In genomic region chr19:54376610-54377009, GRCh38 we compare ENCODE assay signal across 25 cellular contexts. TPM values are rescaled to one million over a fixed set of nuclear protein-coding genes. Genes with fewer than 3 reads are reported as not detected.
DNase-seq lines count a peak whose midpoint lies in the region; ATAC-seq and TF ChIP-seq lines count a peak whose summit lies in the region.
"Had no signal": no experiment of that assay in that cellular context is flagged by ENCODE, and none has a peak within 500 bp of the region (broad histone marks: within the 10 kb centered on the region; RNA-seq: fewer than 3 reads in every experiment).

No MANE protein-coding gene starts in this region.

- H3K27ac Mint-ChIP-seq in activated naive CD8-positive, alpha-beta T cell = no peak overlapping the region
- H3K27ac Mint-ChIP-seq in activated naive CD8-positive, alpha-beta T cell treated with anti-CD3 and anti-CD28 coated beads, Interleukin-2, amount 50 U/mL, for 24 hours = no peak overlapping the region
- H3K27ac Mint-ChIP-seq in activated naive CD8-positive, alpha-beta T cell treated with anti-CD3 and anti-CD28 coated beads, Interleukin-2, amount 10 ng/mL, durations not matched to agents 7 days and 5 days = peak overlapping the region; percentile 64
- peak overlapping the region; percentile 70 for H3K27ac Mint-ChIP-seq in stimulated activated naive B cell treated with anti-CD40 and anti-IgM and Interleukin-4, amounts not matched to agents 10 μg/mL and 1 μg/mL and 100 μg/mL, for 72 hours
- H3K27ac Mint-ChIP-seq: activated naive CD4-positive, alpha-beta T cell treated with anti-CD3 and anti-CD28 coated beads for 36 hours; mesothelial cell of epicardium had no signal

- peaks cover 5% of the 10 kb centered on the region for H3K9me3 Mint-ChIP-seq in activated naive CD8-positive, alpha-beta T cell (ENCODE audit: low read depth)
- H3K9me3 Mint-ChIP-seq in activated naive CD8-positive, alpha-beta T cell treated with anti-CD3 and anti-CD28 coated beads, Interleukin-2, amount 50 U/mL, for 24 hours = no peaks in the 10 kb centered on the region
- peaks cover 10% of the 10 kb centered on the region for H3K9me3 Mint-ChIP-seq in activated naive CD8-positive, alpha-beta T cell treated with anti-CD3 and anti-CD28 coated beads, Interleukin-2, amount 10 ng/mL, durations not matched to agents 7 days and 5 days
- peaks cover 5 to 8% of the 10 kb centered on the region in 2 donors for H3K9me3 Mint-ChIP-seq in stimulated activated naive B cell treated with anti-CD40 and anti-IgM and Interleukin-4, amounts not matched to agents 10 μg/mL and 1 μg/mL and 100 μg/mL, for 72 hours

- peak overlapping the region; percentile 97 for H3K27ac ChIP-seq in HL-60 (replicated peaks)
- H3K27ac ChIP-seq: suprapubic skin, uterus had no signal

- no peak for DNase-seq in activated naive CD8-positive, alpha-beta T cell treated with anti-CD3 and anti-CD28 coated beads, Interleukin-2, amount 50 U/mL, for 24 hours
- DNase-seq in HL-60 (ENCODE audit: low read depth in 1 of 2, low spot score in 1 of 2) = no peak
- DNase-seq in activated naive CD8-positive, alpha-beta T cell treated with anti-CD3 and anti-CD28 coated beads, Interleukin-2, amount 10 ng/mL, durations not matched to agents 7 days and 5 days = no peak
- DNase-seq in stimulated activated naive B cell treated with anti-CD40 and anti-IgM and Interleukin-4, amounts not matched to agents 10 μg/mL and 1 μg/mL and 100 μg/mL, for 72 hours = no peak
- DNase-seq in iPS-NIHi11 (ENCODE audit: low spot score) = no peak
- DNase-seq in SK-N-DZ (ENCODE audit: low spot score) = no peak
- DNase-seq: activated CD4-positive, alpha-beta T cell treated with anti-CD3 and anti-CD28 coated beads, Interleukin-2, amount 50 U/mL, for 4 hours; activated naive CD4-positive, alpha-beta T cell treated with anti-CD3 and anti-CD28 coated beads for 36 hours; activated T-cell treated with anti-CD3 and anti-CD28 coated beads, Interleukin-2, amount 50 U/mL, for 1 hour; cerebellar nuclear complex; DMS79 treated with DMSO at 0.1 percent for 48 hours; heart left ventricle; left lung; NCI-H1105 treated with DMSO at 0.1 percent for 48 hours; NCI-H2081; SHP77; uterus had no signal

- H3K4me3 ChIP-seq in HL-60 (replicated peaks; ENCODE audit: insufficient read depth, low read length) = no peak overlapping the region
- H3K4me3 ChIP-seq: sigmoid colon, suprapubic skin, uterus had no signal

- no peaks in the 10 kb centered on the region for H3K27me3 Mint-ChIP-seq in activated naive CD8-positive, alpha-beta T cell
- H3K27me3 Mint-ChIP-seq in activated naive CD8-positive, alpha-beta T cell treated with anti-CD3 and anti-CD28 coated beads, Interleukin-2, amount 50 U/mL, for 24 hours = peaks cover 37% of the 10 kb centered on the region
- peaks cover 14% of the 10 kb centered on the region for H3K27me3 Mint-ChIP-seq in activated naive CD8-positive, alpha-beta T cell treated with anti-CD3 and anti-CD28 coated beads, Interleukin-2, amount 10 ng/mL, durations not matched to agents 7 days and 5 days
- H3K27me3 Mint-ChIP-seq in stimulated activated naive B cell treated with anti-CD40 and anti-IgM and Interleukin-4, amounts not matched to agents 10 μg/mL and 1 μg/mL and 100 μg/mL, for 72 hours = no peaks in the 10 kb centered on the region

- H3K36me3 Mint-ChIP-seq in activated naive CD8-positive, alpha-beta T cell = no peaks in the 10 kb centered on the region
- no peaks in the 10 kb centered on the region for H3K36me3 Mint-ChIP-seq in activated naive CD8-positive, alpha-beta T cell treated with anti-CD3 and anti-CD28 coated beads, Interleukin-2, amount 50 U/mL, for 24 hours (ENCODE audit: low read depth)
- peaks cover 6% of the 10 kb centered on the region for H3K36me3 Mint-ChIP-seq in activated naive CD8-positive, alpha-beta T cell treated with anti-CD3 and anti-CD28 coated beads, Interleukin-2, amount 10 ng/mL, durations not matched to agents 7 days and 5 days
- H3K36me3 Mint-ChIP-seq in stimulated activated naive B cell treated with anti-CD40 and anti-IgM and Interleukin-4, amounts not matched to agents 10 μg/mL and 1 μg/mL and 100 μg/mL, for 72 hours = peaks cover 3 to 11% of the 10 kb centered on the region in 2 donors
- H3K36me3 Mint-ChIP-seq: mesothelial cell of epicardium had no signal

- H3K27me3 ChIP-seq in HL-60 (ENCODE audit: insufficient read depth, poor library complexity, severe bottlenecking) = no peaks in the 10 kb centered on the region
- H3K27me3 ChIP-seq: uterus had no signal

- ATAC-seq in activated naive CD8-positive, alpha-beta T cell treated with anti-CD3 and anti-CD28 coated beads, Interleukin-2, amount 50 U/mL, for 24 hours = no peak
- no peak for ATAC-seq in activated naive CD8-positive, alpha-beta T cell treated with anti-CD3 and anti-CD28 coated beads, Interleukin-2, amount 10 ng/mL, durations not matched to agents 7 days and 5 days (ENCODE audit: low read depth)
- no peak for ATAC-seq in stimulated activated naive B cell treated with anti-CD40 and anti-IgM and Interleukin-4, amounts not matched to agents 10 μg/mL and 1 μg/mL and 100 μg/mL, for 72 hours (replicated peaks)
- ATAC-seq in HG02763 (IDR thresholded peaks at IDR 0.05; ENCODE audit: unreplicated experiment) = no peak
- ATAC-seq: heart left ventricle had no signal

- POLR2A ChIA-PET in activated naive CD8-positive, alpha-beta T cell treated with anti-CD3 and anti-CD28 coated beads, Interleukin-2, amount 10 ng/mL, durations not matched to agents 7 days and 5 days (lab: Charles Lee) = interaction anchor here (0.8 to 1.7 kb wide), 2 partner anchors 12 kb away, joined by 6 to 8 read pairs; partner anchors contain the start of gene LAIR1

- peaks cover 76% of the 10 kb centered on the region for H3K4me1 Mint-ChIP-seq in activated naive CD8-positive, alpha-beta T cell (ENCODE audit: low read depth)
- H3K4me1 Mint-ChIP-seq in activated naive CD8-positive, alpha-beta T cell treated with anti-CD3 and anti-CD28 coated beads, Interleukin-2, amount 50 U/mL, for 24 hours = peaks cover 65% of the 10 kb centered on the region
- peaks cover 62% of the 10 kb centered on the region for H3K4me1 Mint-ChIP-seq in activated naive CD8-positive, alpha-beta T cell treated with anti-CD3 and anti-CD28 coated beads, Interleukin-2, amount 10 ng/mL, durations not matched to agents 7 days and 5 days
- H3K4me1 Mint-ChIP-seq in stimulated activated naive B cell treated with anti-CD40 and anti-IgM and Interleukin-4, amounts not matched to agents 10 μg/mL and 1 μg/mL and 100 μg/mL, for 72 hours = peaks cover 42 to 72% of the 10 kb centered on the region in 2 donors
- H3K4me1 Mint-ChIP-seq: mesothelial cell of epicardium had no signal

- H3K4me3 Mint-ChIP-seq in activated naive CD8-positive, alpha-beta T cell = peak overlapping the region; percentile 32
- H3K4me3 Mint-ChIP-seq in activated naive CD8-positive, alpha-beta T cell treated with anti-CD3 and anti-CD28 coated beads, Interleukin-2, amount 50 U/mL, for 24 hours = no peak overlapping the region
- peak overlapping the region; percentile 26 for H3K4me3 Mint-ChIP-seq in activated naive CD8-positive, alpha-beta T cell treated with anti-CD3 and anti-CD28 coated beads, Interleukin-2, amount 10 ng/mL, durations not matched to agents 7 days and 5 days
- peak overlapping the region in 1 of 2 donors; percentile 58 for H3K4me3 Mint-ChIP-seq in stimulated activated naive B cell treated with anti-CD40 and anti-IgM and Interleukin-4, amounts not matched to agents 10 μg/mL and 1 μg/mL and 100 μg/mL, for 72 hours
- H3K4me3 Mint-ChIP-seq: activated naive CD4-positive, alpha-beta T cell treated with anti-CD3 and anti-CD28 coated beads for 36 hours; mesothelial cell of epicardium had no signal

- no peak for TF ChIP-seq CTCF in HL-60 (IDR thresholded peaks at IDR 0.05; ENCODE audit: insufficient read depth, low read length)

RNA-seq across cellular contexts. Expression of gene LAIR1, which starts 11.9 kb away (rescaled TPM):
- total RNA-seq in activated naive CD8-positive, alpha-beta T cell treated with anti-CD3 and anti-CD28 coated beads, Interleukin-2, amount 10 ng/mL, durations not matched to agents 7 days and 5 days = 10 to 100 TPM; 75.0 to 79.2 TPM
- not detected in 2 replicates for polyA plus RNA-seq in SK-N-DZ (2014; cell fraction: cytosol; rRNA removed)
- polyA plus RNA-seq in SK-N-DZ (2014; cell fraction: nucleus; rRNA removed) = not detected in 2 replicates
- total RNA-seq: epithelial cell of proximal tubule had no signal
- polyA plus RNA-seq: neural cell had no signal

RNA-seq across cellular contexts. Expression of gene LILRA4, which starts 37.6 kb away (rescaled TPM):
- total RNA-seq in activated naive CD8-positive, alpha-beta T cell treated with anti-CD3 and anti-CD28 coated beads, Interleukin-2, amount 10 ng/mL, durations not matched to agents 7 days and 5 days = not detected
- polyA plus RNA-seq in SK-N-DZ (2014; cell fraction: cytosol; rRNA removed) = not detected in 2 replicates
- polyA plus RNA-seq in SK-N-DZ (2014; cell fraction: nucleus; rRNA removed) = not detected in 2 replicates
- total RNA-seq: activated naive CD4-positive, alpha-beta T cell treated with anti-CD3 and anti-CD28 coated beads for 36 hours; epithelial cell of proximal tubule; fibroblast of villous mesenchyme; heart left ventricle; mesothelial cell of epicardium; uterus had no signal
- polyA plus RNA-seq: heart left ventricle, neural cell had no signal

RNA-seq across cellular contexts. Expression of gene TTYH1, which starts 38.7 kb away (rescaled TPM):
- 1 to 10 TPM; 1.1 to 1.9 TPM for total RNA-seq in activated naive CD8-positive, alpha-beta T cell treated with anti-CD3 and anti-CD28 coated beads, Interleukin-2, amount 10 ng/mL, durations not matched to agents 7 days and 5 days
- polyA plus RNA-seq in SK-N-DZ (2014; cell fraction: cytosol; rRNA removed) = 0.68 TPM in 1 of 2 replicates, not detected in the other
- not detected in 2 replicates for polyA plus RNA-seq in SK-N-DZ (2014; cell fraction: nucleus; rRNA removed)
- total RNA-seq: activated naive CD4-positive, alpha-beta T cell treated with anti-CD3 and anti-CD28 coated beads for 36 hours; fibroblast of villous mesenchyme; left lung had no signal

Comparison
In these comparisons a context has a peak if more than half of its experiments do, and no peak if none do; other contexts are left out.
1. H3K27ac Mint-ChIP-seq: peak in activated naive CD8-positive, alpha-beta T cell treated with anti-CD3 and anti-CD28 coated beads, Interleukin-2, amount 10 ng/mL, durations not matched to agents 7 days and 5 days (single experiment) and stimulated activated naive B cell treated with anti-CD40 and anti-IgM and Interleukin-4, amounts not matched to agents 10 μg/mL and 1 μg/mL and 100 μg/mL, for 72 hours (single experiment); none in activated naive CD8-positive, alpha-beta T cell (single experiment) and activated naive CD8-positive, alpha-beta T cell treated with anti-CD3 and anti-CD28 coated beads, Interleukin-2, amount 50 U/mL, for 24 hours (single experiment).